11 cellular contexts compared by ENCODE assay signal in the genomic region with DNA sequence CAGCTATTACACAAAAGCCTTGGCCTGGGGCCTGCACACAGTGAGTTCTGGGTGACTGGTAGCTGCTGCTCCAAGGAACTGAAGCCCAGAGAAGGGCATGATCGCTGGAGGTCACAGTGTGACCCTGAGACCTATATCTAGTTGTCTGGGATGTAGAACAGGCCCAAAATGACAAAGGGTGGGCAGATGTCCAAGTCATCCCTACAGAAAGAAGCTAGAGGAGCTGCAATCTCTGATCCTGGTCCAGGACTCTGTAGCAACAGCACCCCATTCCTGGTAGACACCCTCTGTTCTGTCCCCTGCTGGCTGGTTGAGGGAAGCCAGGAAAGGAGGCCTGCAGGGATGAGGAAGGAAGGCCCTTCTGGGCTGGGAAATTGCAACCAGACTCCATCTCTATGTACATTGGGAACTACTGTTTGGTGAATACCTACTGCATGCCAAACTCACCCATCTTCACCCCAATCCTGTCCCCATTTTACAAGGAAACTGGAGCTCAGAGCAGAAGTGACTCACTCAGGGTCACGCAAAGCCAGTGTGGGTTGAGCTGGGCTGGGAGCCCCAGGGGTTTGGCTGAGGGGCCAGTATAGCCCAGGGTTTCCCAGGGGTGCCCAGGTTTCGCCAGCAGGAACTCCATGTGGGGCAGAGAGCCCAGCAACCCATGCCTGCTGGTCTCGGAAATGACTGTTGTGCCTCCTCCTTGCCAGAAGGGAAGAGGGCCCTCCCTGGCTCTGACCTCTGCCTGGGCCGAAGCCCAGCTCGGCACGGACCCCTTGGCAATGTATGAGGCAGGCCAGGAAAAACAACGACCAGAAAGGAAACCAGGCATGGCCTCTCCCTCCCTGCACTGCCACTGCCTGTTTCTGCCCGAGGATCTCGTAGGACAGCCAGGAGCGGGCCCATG. TPM values are rescaled to one million over a fixed set of nuclear protein-coding genes. Genes with fewer than 3 reads are reported as not detected.
DNase-seq lines count a peak whose midpoint lies in the region; FAIRE-seq and TF ChIP-seq lines count a peak whose summit lies in the region.
"Had no signal": no experiment of that assay in that cellular context is flagged by ENCODE, and none has a peak within 500 bp of the region (broad histone marks: within the 10 kb centered on the region; RNA-seq: fewer than 3 reads in every experiment).

No MANE protein-coding gene starts in this region.

- DNase-seq in HFF-Myc (ENCODE audit: extremely low read depth, low read depth): no peak
- no peak for DNase-seq in mammary epithelial cell
- DNase-seq in keratinocyte (ENCODE audit: low read depth, low spot score): no peak
- DNase-seq in NCI-H1436 treated with DMSO at 0.1 percent for 48 hours (lab: John Stamatoyannopoulos, UW): no peak
- no peak for DNase-seq in NCI-H1417 (lab: John Stamatoyannopoulos, UW)
- DNase-seq in AML-193 (lab: John Stamatoyannopoulos, UW): no peak
- no peak for DNase-seq in SIG-M5 treated with dmso at 0.1 percent for 504 hours (lab: John Stamatoyannopoulos, UW; ENCODE audit: unreplicated experiment)
- DNase-seq: activated T-cell treated with anti-CD3 and anti-CD28 coated beads, Interleukin-2, amount 50 U/mL, for 4 hours; naive thymus-derived CD4-positive, alpha-beta T cell; NCI-H2227 treated with DMSO at 0.1 percent for 48 hours had no signal

- no peaks in the 10 kb centered on the region for H3K9me1 ChIP-seq in keratinocyte (ENCODE audit: control insufficient read depth, extremely low read depth, insufficient read depth, low read length)

- peaks cover 6% of the 10 kb centered on the region for H3K79me2 ChIP-seq in mammary epithelial cell (ENCODE audit: insufficient read depth, low read length)
- no peaks in the 10 kb centered on the region for H3K79me2 ChIP-seq in keratinocyte (ENCODE audit: control insufficient read depth, insufficient read depth, low read length)

- H3K4me2 ChIP-seq in mammary epithelial cell (ENCODE audit: insufficient read depth, low read depth, low read length) (no peak overlapping the region), keratinocyte (ENCODE audit: control insufficient read depth, extremely low read depth, insufficient read depth, low read depth, low read length) (peak overlapping the region; percentile 4)

- H3K4me3 ChIP-seq in HFF-Myc (replicated peaks; ENCODE audit: low read depth, low read length) (no peak overlapping the region), mammary epithelial cell (replicated peaks in 1 of 3; ENCODE audit: insufficient read depth in 1 of 3, low read depth in 2 of 3, low read length in 3 of 3) (no peak overlapping the region), keratinocyte (ENCODE audit: control insufficient read depth in 2 of 3, extremely low read depth in 1 of 3, insufficient read depth in 2 of 3, low read depth in 1 of 3, low read length in 3 of 3) (no peak overlapping the region)

- peak; percentile 48 for TF ChIP-seq CTCF in HFF-Myc (IDR thresholded peaks at IDR 0.05; ENCODE audit: low read depth, low read length, missing control alignments)
- peak; percentile 36 to 48 for TF ChIP-seq CTCF in mammary epithelial cell (conservative IDR thresholded peaks at IDR 0.05 in 1 of 2, IDR thresholded peaks at IDR 0.05 in 1 of 2; ENCODE audit: extremely low read depth in 1 of 2, insufficient read depth in 1 of 2, low read depth in 1 of 2, low read length in 2 of 2)
- TF ChIP-seq CTCF in keratinocyte (optimal IDR thresholded peaks at IDR 0.05 in 1 of 3, IDR thresholded peaks at IDR 0.05 in 1 of 3, conservative IDR thresholded peaks at IDR 0.05 in 1 of 3; ENCODE audit: extremely low read depth in 1 of 3, insufficient read depth in 2 of 3, low read length in 3 of 3): peak; percentile 37 to 55 (median 49)

- peak; percentile 23 for FAIRE-seq in keratinocyte (lab: Jason Lieb, UNC)

- no peak overlapping the region for H3K9ac ChIP-seq in mammary epithelial cell (ENCODE audit: insufficient read depth, low read length)
- no peak overlapping the region for H3K9ac ChIP-seq in keratinocyte (ENCODE audit: control insufficient read depth, extremely low read depth, insufficient read depth, low read length)

- H3K27me3 ChIP-seq in mammary epithelial cell (ENCODE audit: insufficient read depth, low read length): no peaks in the 10 kb centered on the region
- H3K27me3 ChIP-seq in keratinocyte (ENCODE audit: control insufficient read depth, extremely low read depth, insufficient read depth, low read length): no peaks in the 10 kb centered on the region

- H3K9me3 ChIP-seq in mammary epithelial cell (replicated peaks; ENCODE audit: insufficient read depth, low read length) (no peaks in the 10 kb centered on the region), keratinocyte (ENCODE audit: control insufficient read depth, low read depth, low read length) (no peaks in the 10 kb centered on the region)

- peaks cover 11% of the 10 kb centered on the region for H3K36me3 ChIP-seq in mammary epithelial cell (ENCODE audit: insufficient read depth, low read length)
- H3K36me3 ChIP-seq in keratinocyte (ENCODE audit: control insufficient read depth in 2 of 2, extremely low read depth in 1 of 2, insufficient read depth in 2 of 2, low read length in 2 of 2): peaks cover 18 to 24% of the 10 kb centered on the region in 2 experiments

- H3K4me1 ChIP-seq in mammary epithelial cell (ENCODE audit: insufficient read depth, low read length): peaks cover 23% of the 10 kb centered on the region
- H3K4me1 ChIP-seq in keratinocyte (ENCODE audit: control insufficient read depth, extremely low read depth, insufficient read depth, low read length): peaks cover 17% of the 10 kb centered on the region

- no peaks in the 10 kb centered on the region for H4K20me1 ChIP-seq in mammary epithelial cell (ENCODE audit: insufficient read depth, low read length)
- H4K20me1 ChIP-seq in keratinocyte (ENCODE audit: control insufficient read depth, extremely low read depth, insufficient read depth, low read length): no peaks in the 10 kb centered on the region

- no TSS peak for BruUV-seq in mammary epithelial cell (replicated peaks; lab: Mats Ljungman, UMichigan)

- 27% methylated on average over 10 of the region's 11 CpGs for WGBS in mammary epithelial cell (ENCODE audit: low coverage, missing lambda C conversion rate)

- dilution Hi-C loops in mammary epithelial cell (cut with HindIII; ENCODE audit: low sequenced_read_pairs): no loop called here
- dilution Hi-C loops in keratinocyte (cut with MboI; ENCODE audit: extremely low pct_ligation_motif_present, low sequenced_read_pairs): no loop called here

- CTCF ChIA-PET in mammary epithelial cell (lab: Charles Lee; ENCODE audit: low non-redundant PET): no interaction called here

- H2AFZ ChIP-seq in mammary epithelial cell (ENCODE audit: low read depth, low read length) (peak overlapping the region; percentile 36), keratinocyte (ENCODE audit: control insufficient read depth, low read length) (no peak overlapping the region)

- in situ Hi-C loops in mammary epithelial cell (cut with MboI; ENCODE audit: low sequenced_read_pairs in 2 of 2): no loop called here

- H3K27ac ChIP-seq in mammary epithelial cell (ENCODE audit: insufficient read depth, low read depth, low read length) (peak overlapping the region; percentile 3), keratinocyte (ENCODE audit: control insufficient read depth, insufficient read depth, low read length) (peak overlapping the region; percentile 36), temporal lobe (ENCODE audit: low read depth, low read length) (peak overlapping the region; percentile 97)

- intact Hi-C loops in mammary epithelial cell (cut with micrococcal nuclease): no loop called here

RNA-seq across cellular contexts. Expression of a gene that starts 44.9 kb away (rescaled TPM):
- not detected for total RNA-seq in mammary epithelial cell
- not detected for polyA plus RNA-seq in mammary epithelial cell
- polyA minus RNA-seq in mammary epithelial cell: not detected
- polyA plus RNA-seq in keratinocyte: 0.22 to 0.34 TPM (median 0.26 TPM) in 3 replicates
- polyA plus RNA-seq in keratinocyte (2011; ENCODE audit: low read depth): 0.29 TPM
- 0.25 and 0.40 TPM in 2 replicates for polyA plus RNA-seq in keratinocyte (2011; cell fraction: cytosol; rRNA removed)
- polyA plus RNA-seq in keratinocyte (2011; cell fraction: nucleus; rRNA removed): 0.60 and 0.61 TPM in 2 replicates
- polyA plus RNA-seq in keratinocyte (2012; ENCODE audit: low replicate concordance): 0.21 and 0.31 TPM in 2 replicates
- polyA minus RNA-seq in keratinocyte: 0.89 TPM in 1 of 3 replicates, not detected in the others
- not detected for polyA minus RNA-seq in keratinocyte (2011; cell fraction: cytosol; rRNA and poly(A)+ RNA removed)
- polyA minus RNA-seq in keratinocyte (2011; cell fraction: nucleus; rRNA and poly(A)+ RNA removed): not detected in 2 replicates
- not detected for total RNA-seq in temporal lobe
- total RNA-seq: activated T-cell treated with anti-CD3 and anti-CD28 coated beads, Interleukin-2, amount 50 U/mL, for 4 hours had no signal

RNA-seq across cellular contexts. Expression of a gene that starts 57.5 kb away (rescaled TPM):
- total RNA-seq in mammary epithelial cell (10 to 100 TPM in 1 of 2 donors, 1 to 10 TPM in 1; 6.7 to 12.8 TPM), temporal lobe (4.2 TPM)
- polyA plus RNA-seq in mammary epithelial cell (17.3 TPM), keratinocyte (6.6 to 12.7 TPM (median 9.9 TPM) in 3 replicates)
- polyA minus RNA-seq in mammary epithelial cell (17.2 TPM), keratinocyte (1.8 to 6.7 TPM (median 4.6 TPM) in 3 replicates)
- 3.8 TPM for polyA plus RNA-seq in keratinocyte (2011; ENCODE audit: low read depth)
- polyA plus RNA-seq in keratinocyte (2011; cell fraction: cytosol; rRNA removed): 4.4 and 7.8 TPM in 2 replicates
- 9.3 and 10.0 TPM in 2 replicates for polyA plus RNA-seq in keratinocyte (2011; cell fraction: nucleus; rRNA removed)
- polyA plus RNA-seq in keratinocyte (2012; ENCODE audit: low replicate concordance): 4.4 and 8.1 TPM in 2 replicates
- polyA minus RNA-seq in keratinocyte (2011; cell fraction: cytosol; rRNA and poly(A)+ RNA removed): 4.6 TPM
- 3.4 and 6.8 TPM in 2 replicates for polyA minus RNA-seq in keratinocyte (2011; cell fraction: nucleus; rRNA and poly(A)+ RNA removed)

Comparison
In these comparisons a context has a peak if more than half of its experiments do, and no peak if none do; other contexts are left out.
1. H3K27ac ChIP-seq: peak in every context shown above with its lines; median percentile 97 in temporal lobe; 36 in keratinocyte; 3 in mammary epithelial cell.